In the genomic region with DNA sequence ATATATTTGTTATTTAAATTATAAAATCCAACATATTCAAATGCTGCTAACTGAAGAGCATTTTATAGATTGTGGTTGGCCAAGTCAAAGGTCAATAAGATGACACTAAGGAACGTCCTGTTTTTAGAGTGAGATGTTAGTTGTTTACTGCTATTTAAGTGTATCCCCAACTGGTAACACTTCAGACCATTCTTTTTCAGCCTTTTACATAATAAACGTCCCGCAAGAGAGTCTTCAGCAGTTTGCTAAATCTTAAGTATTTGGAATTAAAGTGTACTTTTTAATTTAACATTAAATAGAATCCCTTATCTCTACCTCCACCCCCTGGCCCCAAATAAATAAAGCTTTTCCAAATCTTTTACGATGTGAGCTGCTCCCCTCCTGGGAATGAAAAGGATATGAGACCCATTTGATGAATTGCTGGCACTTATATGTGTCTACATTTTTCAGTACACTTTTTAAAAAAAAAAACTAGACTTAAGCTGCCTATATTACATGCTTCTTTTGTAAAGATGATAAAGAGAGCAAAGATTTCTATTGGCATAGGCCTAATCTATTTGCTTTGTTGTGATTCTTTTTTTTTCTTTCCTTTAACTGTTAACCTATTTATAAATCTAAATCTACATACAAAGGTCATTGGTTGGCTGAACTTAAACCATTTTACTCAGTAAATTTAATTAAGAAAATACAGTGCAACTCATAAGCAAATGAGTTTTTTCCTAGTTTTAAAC, we compare ENCODE assay signal across 10 cellular contexts.
"Had no signal": no experiment of that assay in that cellular context is flagged by ENCODE, and none has a peak within 500 bp of the region (broad histone marks: within the 10 kb centered on the region; RNA-seq: fewer than 3 reads in every experiment).

No MANE protein-coding gene starts in this region.

- DNase-seq: GM23248, GOT3, H7, HFFc6, IMR-90, KG1 had no signal

- H3K27ac ChIP-seq: GM23248 had no signal

- H3K4me3 ChIP-seq: GM23248, HAP-1, K562 had no signal

- ATAC-seq: HCT116, K562 had no signal

- H3K36me3 ChIP-seq: HAP-1 had no signal

- H3K9me3 ChIP-seq: HAP-1 had no signal

- H3K9ac ChIP-seq: GM23248 had no signal

- FAIRE-seq: HTR-8/SVneo, K562 had no signal
